ENCODE assay signal across 8 cellular contexts in the genomic region with DNA sequence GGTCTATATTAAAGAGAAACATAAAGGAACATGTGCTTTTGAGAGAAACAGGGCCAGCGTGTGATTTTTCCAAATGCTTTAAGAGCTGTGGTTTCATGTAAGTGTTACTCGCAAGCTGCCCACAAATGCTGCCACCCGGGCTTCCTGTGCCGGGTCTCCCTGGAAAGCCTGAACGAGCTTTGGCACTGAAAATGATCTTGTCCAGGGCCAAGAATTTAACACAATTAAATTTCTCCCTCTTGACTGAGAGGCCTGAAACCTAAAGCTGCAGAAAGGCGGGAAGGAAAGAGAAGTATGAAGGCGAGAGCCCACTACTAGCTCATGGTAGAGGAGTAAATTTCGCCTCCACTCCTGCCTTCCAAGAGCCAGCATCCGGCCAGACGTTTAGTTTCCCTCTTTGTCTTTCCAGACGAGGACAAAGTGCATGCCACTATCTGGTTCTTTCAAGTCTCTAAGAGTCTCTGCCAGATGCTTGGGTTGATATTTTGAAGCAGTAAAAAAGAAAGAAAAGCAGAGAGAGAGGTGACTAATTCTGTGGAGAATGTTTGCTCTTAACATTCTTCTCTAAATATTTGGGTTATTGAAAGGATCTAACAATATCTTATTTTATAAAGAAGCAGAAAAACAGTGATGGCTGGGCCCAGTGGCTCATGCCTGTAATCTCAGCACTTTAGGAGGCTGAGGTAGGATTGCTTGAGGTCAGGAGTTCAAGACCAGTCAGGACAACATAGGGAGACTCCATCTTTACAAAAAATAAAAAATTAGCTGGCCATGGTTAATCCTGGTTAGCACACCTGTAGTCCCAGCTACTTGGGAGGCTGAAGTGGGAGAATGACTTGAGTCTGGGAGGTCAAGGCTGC.
DNase-seq lines count a peak whose midpoint lies in the region; ATAC-seq lines count a peak whose summit lies in the region.

No MANE protein-coding gene starts in this region.

- H3K4me3 ChIP-seq in adipocyte (ENCODE audit: low read length) = peak overlapping the region; percentile 48

- no peak for ATAC-seq in GM19035 (IDR thresholded peaks at IDR 0.05; ENCODE audit: unreplicated experiment)

- H3K36me3 ChIP-seq in adipocyte (ENCODE audit: control insufficient read depth, insufficient read depth, low read length, severe bottlenecking) = no peaks in the 10 kb centered on the region

- no peaks in the 10 kb centered on the region for H3K9me3 ChIP-seq in adipocyte (ENCODE audit: control insufficient read depth, low read length)

- peaks cover 35% of the 10 kb centered on the region for H3K4me1 ChIP-seq in adipocyte (ENCODE audit: control insufficient read depth, insufficient read depth, low read length)

- no peaks in the 10 kb centered on the region for H3K27me3 ChIP-seq in adipocyte (replicated peaks; ENCODE audit: control insufficient read depth, insufficient read depth, low read length)

- H3K9ac ChIP-seq in adipocyte (ENCODE audit: low read length) = peak overlapping the region; percentile 48

- peak; percentile 19 for DNase-seq in DMS153 (lab: John Stamatoyannopoulos, UW)
- peak; percentile 34 to 43 for DNase-seq in Kasumi-1 (lab: John Stamatoyannopoulos, UW)
- peak; percentile 80 for DNase-seq in adipocyte (ENCODE audit: low read depth)
- DNase-seq in hippocampal formation (lab: John Stamatoyannopoulos, UW) = peak; percentile 9 to 17
- peak; percentile 41 for DNase-seq in smooth muscle cell of the brain vasculature (ENCODE audit: low read depth, low spot score)
- no peak for DNase-seq in activated CD4-positive, CD25-positive, alpha-beta regulatory T cell (lab: John Stamatoyannopoulos, UW)
- no peak for DNase-seq in cortex of kidney (lab: John Stamatoyannopoulos, UW)

Comparison
In these comparisons a context has a peak if more than half of its experiments do, and no peak if none do; other contexts are left out.
1. DNase-seq: peak in DMS153 (single experiment), Kasumi-1 (2 of 2), adipocyte (single experiment), hippocampal formation (2 of 2) and smooth muscle cell of the brain vasculature (single experiment); none in activated CD4-positive, CD25-positive, alpha-beta regulatory T cell (0 of 4) and cortex of kidney (single experiment).